ENCODE assay signal across 8 cellular contexts in genomic region chr5:15501057-15501791, GRCh38. TPM values are rescaled to one million over a fixed set of nuclear protein-coding genes. Genes with fewer than 3 reads are reported as not detected.
DNase-seq lines count a peak whose midpoint lies in the region; ATAC-seq and TF ChIP-seq lines count a peak whose summit lies in the region.

No MANE protein-coding gene starts in this region.

- no peak for DNase-seq in AG04450 (ENCODE audit: low read depth, low spot score)
- DNase-seq in NCI-H524 (lab: John Stamatoyannopoulos, UW), result peak; percentile 78 to 81
- DNase-seq in fibroblast of gingiva (ENCODE audit: low read depth), result peak; percentile 72
- DNase-seq in T-helper 9 cell, result no peak
- DNase-seq in CD4-positive, alpha-beta memory T cell, result no peak
- DNase-seq in stimulated activated naive CD4-positive, alpha-beta T cell (lab: John Stamatoyannopoulos, UW), result no peak

- TF ChIP-seq CTCF in AG04450 (IDR thresholded peaks at IDR 0.05; ENCODE audit: low read depth, low read length), result peak; percentile 46

- H3K4me3 ChIP-seq in AG04450 (ENCODE audit: low read depth, low read length) (peak overlapping the region; percentile 81), mucosa of stomach (ENCODE audit: low read length) (peak overlapping the region; percentile 4)
- no peak overlapping the region for H3K4me3 ChIP-seq in CD4-positive, alpha-beta memory T cell (ENCODE audit: low read length in 2 of 2)

- peaks cover 10 to 15% of the 10 kb centered on the region in 2 donors for H3K27me3 Mint-ChIP-seq in CD4-positive, alpha-beta memory T cell

- no peaks in the 10 kb centered on the region for H3K4me1 ChIP-seq in mucosa of stomach (ENCODE audit: control insufficient read depth, insufficient read depth, low read length)
- H3K4me1 ChIP-seq in CD4-positive, alpha-beta memory T cell (ENCODE audit: insufficient read depth, low read length), result no peaks in the 10 kb centered on the region

- POLR2A ChIA-PET in AG04450 (lab: Yijun Ruan, JAX), result no interaction called here
- POLR2A ChIA-PET in CD4-positive, alpha-beta memory T cell (lab: Charles Lee; ENCODE audit: partially characterized antibody), result no interaction called here

- H3K27ac ChIP-seq in AG04450 (ENCODE audit: low read depth, low read length), result peak overlapping the region; percentile 49
- H3K27ac ChIP-seq in CD4-positive, alpha-beta memory T cell (ENCODE audit: low read depth, low read length), result no peak overlapping the region

- CTCF ChIA-PET in AG04450 (lab: Charles Lee), result interaction anchor here (0.6 to 3.5 kb wide), 6 partner anchors 10 to 816 kb away, joined by 3 to 14 read pairs (median 3); no protein-coding TSS in a partner anchor
- CTCF ChIA-PET in CD4-positive, alpha-beta memory T cell (lab: Charles Lee; ENCODE audit: partially characterized antibody), result no interaction called here

- peak overlapping the region; percentile 53 for H3K9ac ChIP-seq in mucosa of stomach (ENCODE audit: low read length)

- intact Hi-C loops in CD4-positive, alpha-beta memory T cell (cut with micrococcal nuclease), result no loop called here

- no peak overlapping the region for H3K27ac Mint-ChIP-seq in CD4-positive, alpha-beta memory T cell

- H3K9me3 ChIP-seq in AG04450 (ENCODE audit: control insufficient read depth, insufficient read depth, low read length) (no peaks in the 10 kb centered on the region), mucosa of stomach (ENCODE audit: control insufficient read depth, low read length) (no peaks in the 10 kb centered on the region)
- no peaks in the 10 kb centered on the region for H3K9me3 ChIP-seq in CD4-positive, alpha-beta memory T cell (ENCODE audit: control insufficient read depth in 1 of 2, low read length in 2 of 2)

- H3K27me3 ChIP-seq in AG04450 (ENCODE audit: control insufficient read depth, insufficient read depth, low read length), result no peaks in the 10 kb centered on the region
- peaks cover 22% of the 10 kb centered on the region for H3K27me3 ChIP-seq in mucosa of stomach (ENCODE audit: control insufficient read depth, insufficient read depth, low read length)
- no peaks in the 10 kb centered on the region for H3K27me3 ChIP-seq in CD4-positive, alpha-beta memory T cell (ENCODE audit: insufficient read depth, low read length)

- no peak for ATAC-seq in HG02884 (IDR thresholded peaks at IDR 0.05; ENCODE audit: unreplicated experiment)

- H3K36me3 ChIP-seq in mucosa of stomach (ENCODE audit: control insufficient read depth, insufficient read depth, low read length), result no peaks in the 10 kb centered on the region
- no peaks in the 10 kb centered on the region for H3K36me3 ChIP-seq in CD4-positive, alpha-beta memory T cell (ENCODE audit: insufficient read depth, low read length)

- H3K4me3 Mint-ChIP-seq in CD4-positive, alpha-beta memory T cell, result no peak overlapping the region

- H3K36me3 Mint-ChIP-seq in CD4-positive, alpha-beta memory T cell, result no peaks in the 10 kb centered on the region

- peaks cover 0 to 23% (median 8%) of the 10 kb centered on the region in 8 donors for H3K9me3 Mint-ChIP-seq in CD4-positive, alpha-beta memory T cell

- no peaks in the 10 kb centered on the region for H3K4me1 Mint-ChIP-seq in CD4-positive, alpha-beta memory T cell

RNA-seq across cellular contexts. Expression of gene FBXL7, which starts 1.2 kb away (rescaled TPM):
- 10.4 and 11.7 TPM in 2 replicates for polyA plus RNA-seq in AG04450 (2011; rRNA removed)
- polyA minus RNA-seq in AG04450 (2011; rRNA and poly(A)+ RNA removed), result 15.6 and 18.1 TPM in 2 replicates
- not detected for total RNA-seq in CD4-positive, alpha-beta memory T cell
- polyA plus RNA-seq in CD4-positive, alpha-beta memory T cell, result not detected

Comparison
In these comparisons a context has a peak if more than half of its experiments do, and no peak if none do; other contexts are left out.
1. DNase-seq: peak in NCI-H524 (2 of 2) and fibroblast of gingiva (single experiment); none in AG04450 (single experiment), T-helper 9 cell (single experiment), CD4-positive, alpha-beta memory T cell (0 of 5) and stimulated activated naive CD4-positive, alpha-beta T cell (0 of 6).
2. H3K4me3 ChIP-seq: peak in AG04450 (single experiment) and mucosa of stomach (single experiment); none in CD4-positive, alpha-beta memory T cell (0 of 2).
3. RNA of gene FBXL7, which starts 1.2 kb away (polyA plus RNA-seq): 10.4 to 11.7 TPM in AG04450; not detected in CD4-positive, alpha-beta memory T cell; every median in the first group is over 10 times any median in the second.